1 cellular context compared by ENCODE assay signal in genomic region chr20:297098-297924, GRCh38.
TF ChIP-seq lines count a peak whose summit lies in the region.

A gene with protein sequence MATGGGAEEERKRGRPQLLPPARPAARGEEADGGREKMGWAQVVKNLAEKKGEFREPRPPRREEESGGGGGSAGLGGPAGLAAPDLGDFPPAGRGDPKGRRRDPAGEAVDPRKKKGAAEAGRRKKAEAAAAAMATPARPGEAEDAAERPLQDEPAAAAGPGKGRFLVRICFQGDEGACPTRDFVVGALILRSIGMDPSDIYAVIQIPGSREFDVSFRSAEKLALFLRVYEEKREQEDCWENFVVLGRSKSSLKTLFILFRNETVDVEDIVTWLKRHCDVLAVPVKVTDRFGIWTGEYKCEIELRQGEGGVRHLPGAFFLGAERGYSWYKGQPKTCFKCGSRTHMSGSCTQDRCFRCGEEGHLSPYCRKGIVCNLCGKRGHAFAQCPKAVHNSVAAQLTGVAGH (plus strand): TSS chr20:297570. CDS start chr20:297587, 17 bp downstream.

TF ChIP-seq in K562, 482 proteins besides CTCF, POLR2A, EP300 and RAD21 (continued from another document and continues in another):
- peak; percentile 60 for TF ChIP-seq ZBTB40 (IDR thresholded peaks at IDR 0.05)
- TF ChIP-seq ZBTB40 (CRISPR knock-in tag; IDR thresholded peaks at IDR 0.05): no peak
- peak; percentile 43; the same call in 1 of the 2 replicates for TF ChIP-seq LEF1 (IDR thresholded peaks at IDR 0.05)
- peak; percentile 50; the same call in 1 of the 2 replicates for TF ChIP-seq ZBTB33 (CRISPR knock-in tag; IDR thresholded peaks at IDR 0.05)
- 0 out of 2 replicates have a peak, but pooled peaks have one; percentile 51 for TF ChIP-seq ELF2 (CRISPR knock-in tag; IDR thresholded peaks at IDR 0.05)
- TF ChIP-seq E2F1 (CRISPR knock-in tag; IDR thresholded peaks at IDR 0.05): peak; percentile 64; the same call in 1 of the 2 replicates
- peak; percentile 67 for TF ChIP-seq PRDM10 (IDR thresholded peaks at IDR 0.05; ENCODE audit: partially characterized antibody)
- TF ChIP-seq HINFP (tag; conservative IDR thresholded peaks at IDR 0.05; ENCODE audit: low read depth): 0 out of 2 replicates have a peak, but pooled peaks have one; percentile 26
- peak; percentile 10; the same call in 1 of the 2 replicates for TF ChIP-seq FOSL1 (tag; conservative IDR thresholded peaks at IDR 0.05)
- TF ChIP-seq NEUROD1 (IDR thresholded peaks at IDR 0.05; ENCODE audit: borderline replicate concordance, low read depth, low read length, partially characterized antibody): peak; percentile 19
- TF ChIP-seq YBX1 (IDR thresholded peaks at IDR 0.05): no peak
- TF ChIP-seq AFF4 (CRISPR knock-in tag; IDR thresholded peaks at IDR 0.05): peak; percentile 24; the same call in 1 of the 2 replicates
- peak; percentile 95 for TF ChIP-seq TAF1 (IDR thresholded peaks at IDR 0.05; ENCODE audit: control insufficient read depth, extremely low read depth, insufficient read depth, low read length, severe bottlenecking)
- TF ChIP-seq, protein P1, sequence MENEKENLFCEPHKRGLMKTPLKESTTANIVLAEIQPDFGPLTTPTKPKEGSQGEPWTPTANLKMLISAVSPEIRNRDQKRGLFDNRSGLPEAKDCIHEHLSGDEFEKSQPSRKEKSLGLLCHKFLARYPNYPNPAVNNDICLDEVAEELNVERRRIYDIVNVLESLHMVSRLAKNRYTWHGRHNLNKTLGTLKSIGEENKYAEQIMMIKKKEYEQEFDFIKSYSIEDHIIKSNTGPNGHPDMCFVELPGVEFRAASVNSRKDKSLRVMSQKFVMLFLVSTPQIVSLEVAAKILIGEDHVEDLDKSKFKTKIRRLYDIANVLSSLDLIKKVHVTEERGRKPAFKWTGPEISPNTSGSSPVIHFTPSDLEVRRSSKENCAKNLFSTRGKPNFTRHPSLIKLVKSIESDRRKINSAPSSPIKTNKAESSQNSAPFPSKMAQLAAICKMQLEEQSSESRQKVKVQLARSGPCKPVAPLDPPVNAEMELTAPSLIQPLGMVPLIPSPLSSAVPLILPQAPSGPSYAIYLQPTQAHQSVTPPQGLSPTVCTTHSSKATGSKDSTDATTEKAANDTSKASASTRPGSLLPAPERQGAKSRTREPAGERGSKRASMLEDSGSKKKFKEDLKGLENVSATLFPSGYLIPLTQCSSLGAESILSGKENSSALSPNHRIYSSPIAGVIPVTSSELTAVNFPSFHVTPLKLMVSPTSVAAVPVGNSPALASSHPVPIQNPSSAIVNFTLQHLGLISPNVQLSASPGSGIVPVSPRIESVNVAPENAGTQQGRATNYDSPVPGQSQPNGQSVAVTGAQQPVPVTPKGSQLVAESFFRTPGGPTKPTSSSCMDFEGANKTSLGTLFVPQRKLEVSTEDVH (IDR thresholded peaks at IDR 0.05; ENCODE audit: low read depth, partially characterized antibody): peak; percentile 52
- 0 out of 2 replicates have a peak, but pooled peaks have one; percentile 31 for TF ChIP-seq SP1 (CRISPR knock-in tag; IDR thresholded peaks at IDR 0.05)
- TF ChIP-seq MBD2 (IDR thresholded peaks at IDR 0.05; ENCODE audit: borderline replicate concordance, low read depth): peak; percentile 49; the same call in 1 of the 2 replicates
- peak; percentile 79 to 95 (median 93) for TF ChIP-seq YY1 (IDR thresholded peaks at IDR 0.05; ENCODE audit: borderline replicate concordance in 1 of 3, control insufficient read depth in 1 of 3, extremely low read depth in 1 of 3, insufficient read depth in 3 of 3, insufficient read length in 1 of 3, insufficient replicate concordance in 2 of 3, low read depth in 1 of 3, low read length in 2 of 3)
- TF ChIP-seq MAZ (CRISPR knock-in tag; conservative IDR thresholded peaks at IDR 0.05 in 1 of 2, IDR thresholded peaks at IDR 0.05 in 1 of 2): peak; percentile 43 to 90; a peak in 3 of 4 replicates
- TF ChIP-seq USF1 (CRISPR knock-in tag; IDR thresholded peaks at IDR 0.05): peak; percentile 70
- TF ChIP-seq ZKSCAN1 (IDR thresholded peaks at IDR 0.05; ENCODE audit: low read depth, low read length): peak; percentile 61; the same call in 1 of the 2 replicates
